ENCODE assay signal across 14 cellular contexts in genomic region chr19:48085077-48085476, GRCh38. TPM values are rescaled to one million over a fixed set of nuclear protein-coding genes. Genes with fewer than 3 reads are reported as not detected.
"Had no signal": no experiment of that assay in that cellular context is flagged by ENCODE, and none has a peak within 500 bp of the region (broad histone marks: within the 10 kb centered on the region; RNA-seq: fewer than 3 reads in every experiment).

No MANE protein-coding gene starts in this region.

- DNase-seq: activated CD4-positive, alpha-beta memory T cell treated with anti-CD3 and anti-CD28 coated beads for 36 hours; activated naive CD8-positive, alpha-beta T cell treated with anti-CD3 and anti-CD28 coated beads, Interleukin-2, amount 10 ng/mL, durations not matched to agents 7 days and 5 days; activated T-cell treated with anti-CD3 and anti-CD28 coated beads, Interleukin-2, amount 50 U/mL, for 48 hours; colonic mucosa; effector CD4-positive, alpha-beta T cell; heart right ventricle; left lung; pancreas; transverse colon had no signal

- ATAC-seq: heart right ventricle; left lung; pancreas; stimulated activated effector memory CD8-positive, alpha-beta T cell treated with anti-CD3 and anti-CD28 coated beads, Interleukin-12 subunit alpha, Interleukin-12 subunit beta, amount 100 ng/mL, for 72 hours had no signal

RNA-seq across cellular contexts. Expression of gene CABP5, which starts 41.2 kb away (rescaled TPM):
- total RNA-seq: activated CD4-positive, alpha-beta memory T cell treated with anti-CD3 and anti-CD28 coated beads for 36 hours; activated naive CD8-positive, alpha-beta T cell treated with anti-CD3 and anti-CD28 coated beads, Interleukin-2, amount 10 ng/mL, durations not matched to agents 7 days and 5 days; ascending aorta; colonic mucosa; fibroblast of lung; gastrocnemius medialis; heart right ventricle; left lung; pancreas; smooth muscle cell; transverse colon had no signal
- polyA plus RNA-seq: fibroblast of lung, heart right ventricle, pancreas, smooth muscle cell had no signal
